In the genomic region with DNA sequence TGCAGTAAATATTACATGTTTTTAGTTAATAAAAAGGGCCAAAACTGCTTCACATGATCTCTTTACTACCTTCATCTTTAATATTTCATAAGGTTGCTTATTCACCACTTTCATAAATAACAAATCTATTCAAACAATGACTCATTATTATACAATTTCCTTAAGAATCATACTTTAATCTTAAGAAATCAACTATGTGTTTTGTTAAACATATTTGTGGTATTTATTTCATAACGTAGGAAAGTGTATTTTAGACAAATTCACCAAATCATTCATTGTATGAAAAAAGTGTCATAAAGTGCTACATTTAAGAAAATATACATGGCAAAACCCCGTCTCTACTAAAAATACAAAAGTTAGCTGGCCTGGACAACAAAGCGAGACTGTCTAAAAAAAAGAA, we compare ENCODE assay signal across 2 cellular contexts.
TF ChIP-seq lines count a peak whose summit lies in the region.

No MANE protein-coding gene starts in this region.

TF ChIP-seq in SK-N-SH, 30 proteins besides CTCF, POLR2A, EP300 and RAD21 (continued from another document):
- TF ChIP-seq, protein P1, sequence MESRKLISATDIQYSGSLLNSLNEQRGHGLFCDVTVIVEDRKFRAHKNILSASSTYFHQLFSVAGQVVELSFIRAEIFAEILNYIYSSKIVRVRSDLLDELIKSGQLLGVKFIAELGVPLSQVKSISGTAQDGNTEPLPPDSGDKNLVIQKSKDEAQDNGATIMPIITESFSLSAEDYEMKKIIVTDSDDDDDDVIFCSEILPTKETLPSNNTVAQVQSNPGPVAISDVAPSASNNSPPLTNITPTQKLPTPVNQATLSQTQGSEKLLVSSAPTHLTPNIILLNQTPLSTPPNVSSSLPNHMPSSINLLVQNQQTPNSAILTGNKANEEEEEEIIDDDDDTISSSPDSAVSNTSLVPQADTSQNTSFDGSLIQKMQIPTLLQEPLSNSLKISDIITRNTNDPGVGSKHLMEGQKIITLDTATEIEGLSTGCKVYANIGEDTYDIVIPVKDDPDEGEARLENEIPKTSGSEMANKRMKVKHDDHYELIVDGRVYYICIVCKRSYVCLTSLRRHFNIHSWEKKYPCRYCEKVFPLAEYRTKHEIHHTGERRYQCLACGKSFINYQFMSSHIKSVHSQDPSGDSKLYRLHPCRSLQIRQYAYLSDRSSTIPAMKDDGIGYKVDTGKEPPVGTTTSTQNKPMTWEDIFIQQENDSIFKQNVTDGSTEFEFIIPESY (IDR thresholded peaks at IDR 0.05; ENCODE audit: borderline replicate concordance, low read depth), result no peak
- 0 out of 2 replicates have a peak, but pooled peaks have one; percentile 15 for TF ChIP-seq JUND (IDR thresholded peaks at IDR 0.05)
- TF ChIP-seq NRF1 (IDR thresholded peaks at IDR 0.05; ENCODE audit: low read depth, low read length), result no peak
- TF ChIP-seq, protein P2, sequence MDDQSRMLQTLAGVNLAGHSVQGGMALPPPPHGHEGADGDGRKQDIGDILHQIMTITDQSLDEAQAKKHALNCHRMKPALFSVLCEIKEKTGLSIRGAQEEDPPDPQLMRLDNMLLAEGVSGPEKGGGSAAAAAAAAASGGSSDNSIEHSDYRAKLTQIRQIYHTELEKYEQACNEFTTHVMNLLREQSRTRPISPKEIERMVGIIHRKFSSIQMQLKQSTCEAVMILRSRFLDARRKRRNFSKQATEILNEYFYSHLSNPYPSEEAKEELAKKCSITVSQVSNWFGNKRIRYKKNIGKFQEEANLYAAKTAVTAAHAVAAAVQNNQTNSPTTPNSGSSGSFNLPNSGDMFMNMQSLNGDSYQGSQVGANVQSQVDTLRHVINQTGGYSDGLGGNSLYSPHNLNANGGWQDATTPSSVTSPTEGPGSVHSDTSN (IDR thresholded peaks at IDR 0.05), result peak; percentile 35; the same call in 1 of the 2 replicates
- no peak for TF ChIP-seq MXI1 (IDR thresholded peaks at IDR 0.05; ENCODE audit: low read depth, low read length)
- TF ChIP-seq FOXJ3 (CRISPR knock-in tag; IDR thresholded peaks at IDR 0.05), result no peak
- TF ChIP-seq RFX5 (IDR thresholded peaks at IDR 0.05; ENCODE audit: low read length), result no peak
- no peak for TF ChIP-seq GATA2 (CRISPR knock-in tag; IDR thresholded peaks at IDR 0.05)
- no peak for TF ChIP-seq ELF1 (IDR thresholded peaks at IDR 0.05)
- TF ChIP-seq RXRA (IDR thresholded peaks at IDR 0.05; ENCODE audit: borderline replicate concordance, low read depth), result no peak
- no peak for TF ChIP-seq YY1 (IDR thresholded peaks at IDR 0.05; ENCODE audit: low read depth)
- peak; percentile 43; the same call in 1 of the 2 replicates for TF ChIP-seq FOSL2 (IDR thresholded peaks at IDR 0.05; ENCODE audit: borderline replicate concordance, low read depth)
- TF ChIP-seq, protein P3, sequence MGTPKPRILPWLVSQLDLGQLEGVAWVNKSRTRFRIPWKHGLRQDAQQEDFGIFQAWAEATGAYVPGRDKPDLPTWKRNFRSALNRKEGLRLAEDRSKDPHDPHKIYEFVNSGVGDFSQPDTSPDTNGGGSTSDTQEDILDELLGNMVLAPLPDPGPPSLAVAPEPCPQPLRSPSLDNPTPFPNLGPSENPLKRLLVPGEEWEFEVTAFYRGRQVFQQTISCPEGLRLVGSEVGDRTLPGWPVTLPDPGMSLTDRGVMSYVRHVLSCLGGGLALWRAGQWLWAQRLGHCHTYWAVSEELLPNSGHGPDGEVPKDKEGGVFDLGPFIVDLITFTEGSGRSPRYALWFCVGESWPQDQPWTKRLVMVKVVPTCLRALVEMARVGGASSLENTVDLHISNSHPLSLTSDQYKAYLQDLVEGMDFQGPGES (IDR thresholded peaks at IDR 0.05; ENCODE audit: low read depth, low read length), result no peak
- no peak for TF ChIP-seq RCOR1 (IDR thresholded peaks at IDR 0.05; ENCODE audit: low read length)
- 0 out of 2 replicates have a peak, but pooled peaks have one; percentile 8 for TF ChIP-seq TCF12 (IDR thresholded peaks at IDR 0.05)
- no peak for TF ChIP-seq CHD2 (IDR thresholded peaks at IDR 0.05; ENCODE audit: low read length, partially characterized antibody)
- TF ChIP-seq SIN3A (IDR thresholded peaks at IDR 0.05; ENCODE audit: borderline replicate concordance, low read depth, low read length), result no peak
- TF ChIP-seq POLR2AphosphoS5 (IDR thresholded peaks at IDR 0.05; ENCODE audit: low read depth, low read length), result no peak
- TF ChIP-seq, protein P4, sequence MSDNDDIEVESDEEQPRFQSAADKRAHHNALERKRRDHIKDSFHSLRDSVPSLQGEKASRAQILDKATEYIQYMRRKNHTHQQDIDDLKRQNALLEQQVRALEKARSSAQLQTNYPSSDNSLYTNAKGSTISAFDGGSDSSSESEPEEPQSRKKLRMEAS (IDR thresholded peaks at IDR 0.05; ENCODE audit: low read depth), result no peak
- TF ChIP-seq, protein P5, sequence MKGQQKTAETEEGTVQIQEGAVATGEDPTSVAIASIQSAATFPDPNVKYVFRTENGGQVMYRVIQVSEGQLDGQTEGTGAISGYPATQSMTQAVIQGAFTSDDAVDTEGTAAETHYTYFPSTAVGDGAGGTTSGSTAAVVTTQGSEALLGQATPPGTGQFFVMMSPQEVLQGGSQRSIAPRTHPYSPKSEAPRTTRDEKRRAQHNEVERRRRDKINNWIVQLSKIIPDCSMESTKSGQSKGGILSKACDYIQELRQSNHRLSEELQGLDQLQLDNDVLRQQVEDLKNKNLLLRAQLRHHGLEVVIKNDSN (IDR thresholded peaks at IDR 0.05; ENCODE audit: borderline replicate concordance, low read depth), result no peak
- no peak for TF ChIP-seq TAF1 (IDR thresholded peaks at IDR 0.05; ENCODE audit: borderline replicate concordance, low read depth, low read length)

TF ChIP-seq in SK-N-SH treated with all-trans-retinoic acid at 6 μM for 48 hours, 23 proteins besides CTCF, POLR2A, EP300 and RAD21 (continued from another document):
- TF ChIP-seq ARNTL (CRISPR knock-in tag; IDR thresholded peaks at IDR 0.05; ENCODE audit: borderline replicate concordance, low read depth) (no peak), ISL1 (CRISPR knock-in tag; IDR thresholded peaks at IDR 0.05) (no peak), TOX (CRISPR knock-in tag; IDR thresholded peaks at IDR 0.05; ENCODE audit: borderline replicate concordance) (no peak), CSDC2 (CRISPR knock-in tag; IDR thresholded peaks at IDR 0.05) (no peak), ZC3H10 (CRISPR knock-in tag; IDR thresholded peaks at IDR 0.05) (no peak), OSR1 (CRISPR knock-in tag; IDR thresholded peaks at IDR 0.05) (no peak), PPARA (CRISPR knock-in tag; IDR thresholded peaks at IDR 0.05; ENCODE audit: borderline replicate concordance) (no peak), ZFP3 (CRISPR knock-in tag; IDR thresholded peaks at IDR 0.05) (no peak), ZNF70 (CRISPR knock-in tag; IDR thresholded peaks at IDR 0.05) (no peak), ESRRG (CRISPR knock-in tag; IDR thresholded peaks at IDR 0.05) (no peak), SNAI2 (CRISPR knock-in tag; IDR thresholded peaks at IDR 0.05) (no peak)
- TF ChIP-seq, protein P6, sequence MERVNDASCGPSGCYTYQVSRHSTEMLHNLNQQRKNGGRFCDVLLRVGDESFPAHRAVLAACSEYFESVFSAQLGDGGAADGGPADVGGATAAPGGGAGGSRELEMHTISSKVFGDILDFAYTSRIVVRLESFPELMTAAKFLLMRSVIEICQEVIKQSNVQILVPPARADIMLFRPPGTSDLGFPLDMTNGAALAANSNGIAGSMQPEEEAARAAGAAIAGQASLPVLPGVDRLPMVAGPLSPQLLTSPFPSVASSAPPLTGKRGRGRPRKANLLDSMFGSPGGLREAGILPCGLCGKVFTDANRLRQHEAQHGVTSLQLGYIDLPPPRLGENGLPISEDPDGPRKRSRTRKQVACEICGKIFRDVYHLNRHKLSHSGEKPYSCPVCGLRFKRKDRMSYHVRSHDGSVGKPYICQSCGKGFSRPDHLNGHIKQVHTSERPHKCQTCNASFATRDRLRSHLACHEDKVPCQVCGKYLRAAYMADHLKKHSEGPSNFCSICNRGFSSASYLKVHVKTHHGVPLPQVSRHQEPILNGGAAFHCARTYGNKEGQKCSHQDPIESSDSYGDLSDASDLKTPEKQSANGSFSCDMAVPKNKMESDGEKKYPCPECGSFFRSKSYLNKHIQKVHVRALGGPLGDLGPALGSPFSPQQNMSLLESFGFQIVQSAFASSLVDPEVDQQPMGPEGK (CRISPR knock-in tag; IDR thresholded peaks at IDR 0.05; ENCODE audit: borderline replicate concordance), result no peak
- TF ChIP-seq, protein P7, sequence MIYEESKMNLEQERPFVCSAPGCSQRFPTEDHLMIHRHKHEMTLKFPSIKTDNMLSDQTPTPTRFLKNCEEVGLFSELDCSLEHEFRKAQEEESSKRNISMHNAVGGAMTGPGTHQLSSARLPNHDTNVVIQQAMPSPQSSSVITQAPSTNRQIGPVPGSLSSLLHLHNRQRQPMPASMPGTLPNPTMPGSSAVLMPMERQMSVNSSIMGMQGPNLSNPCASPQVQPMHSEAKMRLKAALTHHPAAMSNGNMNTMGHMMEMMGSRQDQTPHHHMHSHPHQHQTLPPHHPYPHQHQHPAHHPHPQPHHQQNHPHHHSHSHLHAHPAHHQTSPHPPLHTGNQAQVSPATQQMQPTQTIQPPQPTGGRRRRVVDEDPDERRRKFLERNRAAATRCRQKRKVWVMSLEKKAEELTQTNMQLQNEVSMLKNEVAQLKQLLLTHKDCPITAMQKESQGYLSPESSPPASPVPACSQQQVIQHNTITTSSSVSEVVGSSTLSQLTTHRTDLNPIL (CRISPR knock-in tag; IDR thresholded peaks at IDR 0.05; ENCODE audit: low read depth), result no peak
